Comparison of ENCODE assay signal across 9 cellular contexts in the genomic region with DNA sequence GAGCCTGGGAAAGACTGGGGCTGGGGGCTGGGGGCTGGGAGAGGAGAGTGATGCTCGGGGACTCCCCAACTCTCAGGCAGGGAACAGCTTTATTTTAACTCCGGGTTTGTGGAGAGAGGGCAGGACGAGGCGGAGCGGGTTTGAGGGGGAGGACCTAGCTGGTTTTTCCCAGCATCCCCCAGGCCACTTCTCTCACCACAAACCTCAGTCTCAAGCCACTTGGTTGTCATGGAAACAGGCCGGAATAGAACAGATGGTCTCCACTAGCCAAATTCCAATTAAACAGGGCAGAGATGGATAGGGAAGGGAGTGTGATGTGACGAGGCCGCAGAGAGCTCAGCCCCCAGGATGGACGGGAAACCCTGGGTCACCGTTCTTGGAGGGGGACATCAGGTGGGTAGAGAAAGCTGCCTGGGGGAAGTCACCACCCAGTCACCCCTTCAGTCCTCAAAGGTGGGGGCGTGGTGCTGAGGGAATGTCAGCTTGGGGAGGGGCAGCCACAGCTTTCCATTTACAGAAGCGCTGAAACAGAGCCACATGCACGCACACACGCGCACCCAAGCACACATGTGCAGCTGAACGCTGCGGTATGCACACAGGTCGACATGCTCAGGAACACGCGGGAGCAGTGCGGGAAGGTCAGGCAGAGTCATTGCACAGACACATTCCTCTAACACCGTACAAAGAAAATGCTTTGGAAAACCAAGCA. TPM values are rescaled to one million over a fixed set of nuclear protein-coding genes. Genes with fewer than 3 reads are reported as not detected.
DNase-seq lines count a peak whose midpoint lies in the region; ATAC-seq and TF ChIP-seq lines count a peak whose summit lies in the region.
"Had no signal": no experiment of that assay in that cellular context is flagged by ENCODE, and none has a peak within 500 bp of the region (broad histone marks: within the 10 kb centered on the region; RNA-seq: fewer than 3 reads in every experiment).

No MANE protein-coding gene starts in this region.

- H3K36me3 Mint-ChIP-seq in activated CD4-positive, alpha-beta T cell treated with anti-CD3 and anti-CD28 coated beads for 36 hours (ENCODE audit: low read depth), result no peaks in the 10 kb centered on the region

- peaks cover 18% of the 10 kb centered on the region for H3K27me3 Mint-ChIP-seq in activated CD4-positive, alpha-beta T cell treated with anti-CD3 and anti-CD28 coated beads for 36 hours

- no peak overlapping the region for H3K27ac ChIP-seq in heart right ventricle
- H3K27ac ChIP-seq: parathyroid adenoma had no signal

- ATAC-seq in activated CD4-positive, alpha-beta T cell treated with anti-CD3 and anti-CD28 coated beads for 36 hours, result peak; percentile 19
- ATAC-seq in heart right ventricle (peak in 7 of 8 donors; percentile 50 to 87 (median 78)), GM18870 (IDR thresholded peaks at IDR 0.05; ENCODE audit: unreplicated experiment) (no peak), GM21723 (IDR thresholded peaks at IDR 0.05; ENCODE audit: unreplicated experiment) (no peak), HG03378 (IDR thresholded peaks at IDR 0.05; ENCODE audit: unreplicated experiment) (no peak)

- no peak overlapping the region for H3K4me3 Mint-ChIP-seq in activated CD4-positive, alpha-beta T cell treated with anti-CD3 and anti-CD28 coated beads for 36 hours

- no peaks in the 10 kb centered on the region for H3K9me3 ChIP-seq in heart right ventricle

- no peaks in the 10 kb centered on the region for H3K4me1 Mint-ChIP-seq in activated CD4-positive, alpha-beta T cell treated with anti-CD3 and anti-CD28 coated beads for 36 hours

- no peaks in the 10 kb centered on the region for H3K9me3 Mint-ChIP-seq in activated CD4-positive, alpha-beta T cell treated with anti-CD3 and anti-CD28 coated beads for 36 hours (ENCODE audit: low read depth)

- no peaks in the 10 kb centered on the region for H3K27me3 ChIP-seq in heart right ventricle

- no peak overlapping the region for H3K27ac Mint-ChIP-seq in activated CD4-positive, alpha-beta T cell treated with anti-CD3 and anti-CD28 coated beads for 36 hours

- no peak for TF ChIP-seq CTCF in heart right ventricle (IDR thresholded peaks at IDR 0.05)

- intact Hi-C loops in activated CD4-positive, alpha-beta T cell treated with anti-CD3 and anti-CD28 coated beads for 36 hours (cut with DNase I, micrococcal nuclease), result no loop called here
- intact Hi-C loops in heart right ventricle (cut with DNase I), result no loop called here

- POLR2A ChIA-PET in activated CD4-positive, alpha-beta T cell treated with anti-CD3 and anti-CD28 coated beads for 36 hours (lab: Charles Lee), result no interaction called here

- H3K4me3 ChIP-seq in heart right ventricle, result no peak overlapping the region

- H3K4me1 ChIP-seq in heart right ventricle, result peaks cover 0 to 29% (median 0%) of the 10 kb centered on the region in 9 donors
- H3K4me1 ChIP-seq: parathyroid adenoma had no signal

- peak; percentile 25 for DNase-seq in activated CD4-positive, alpha-beta T cell treated with anti-CD3 and anti-CD28 coated beads for 36 hours
- DNase-seq in activated CD4-positive, alpha-beta T cell treated with anti-CD3 and anti-CD28 coated beads for 1 hour, result no peak
- DNase-seq in RPMI7951 (ENCODE audit: low read depth) (peak; percentile 83), heart right ventricle (peak in 1 of 2 donors; percentile 65), superior temporal gyrus (ENCODE audit: extremely low spot score) (peak; percentile 77)

- no peaks in the 10 kb centered on the region for H3K36me3 ChIP-seq in heart right ventricle

- WGBS in heart right ventricle, 2 donors, result 63 to 71% methylated on average over 22 of the region's 22 CpGs

- CTCF ChIA-PET in activated CD4-positive, alpha-beta T cell treated with anti-CD3 and anti-CD28 coated beads for 36 hours (lab: Charles Lee), result interaction anchor here (1.2 kb wide), 1 partner anchor 20 kb away, joined by 5 read pairs; the partner anchor contains the start of gene NECTIN1

RNA-seq across cellular contexts. Expression of gene NECTIN1, which starts 19.2 kb away (rescaled TPM):
- total RNA-seq in activated CD4-positive, alpha-beta T cell treated with anti-CD3 and anti-CD28 coated beads for 36 hours, result 1 to 10 TPM; 1.6 to 1.7 TPM
- total RNA-seq in RPMI7951 (2014; rRNA removed; shearing (Covaris generic)), result 4.3 and 7.7 TPM in 2 replicates
- 10 to 100 TPM in 6 of 10 donors, 1 to 10 TPM in 4; 6.6 to 22.8 (median 11.6) TPM for total RNA-seq in heart right ventricle
- polyA plus RNA-seq in heart right ventricle, result 1 to 10 TPM; 4.0 to 4.4 TPM

Comparison
In these comparisons a context has a peak if more than half of its experiments do, and no peak if none do; other contexts are left out.
1. ATAC-seq: peak in activated CD4-positive, alpha-beta T cell treated with anti-CD3 and anti-CD28 coated beads for 36 hours (single experiment) and heart right ventricle (7 of 8); none in GM18870 (single experiment), GM21723 (single experiment) and HG03378 (single experiment).